ENCODE assay signal across 8 cellular contexts in genomic region chr7:108452707-108453106, GRCh38. TPM values are rescaled to one million over a fixed set of nuclear protein-coding genes. Genes with fewer than 3 reads are reported as not detected.
DNase-seq lines count a peak whose midpoint lies in the region; ATAC-seq, FAIRE-seq and TF ChIP-seq lines count a peak whose summit lies in the region.

No MANE protein-coding gene starts in this region.

- H2BK5ac ChIP-seq in mesenchymal stem cell (ENCODE audit: low read depth, low read length, poor library complexity, severe bottlenecking): no peak overlapping the region

- H2BK120ac ChIP-seq in mesenchymal stem cell (ENCODE audit: low read depth, low read length): no peak overlapping the region

- no peak overlapping the region for H2AK5ac ChIP-seq in mesenchymal stem cell (ENCODE audit: low read length, severe bottlenecking)

- no peak overlapping the region for H4K8ac ChIP-seq in mesenchymal stem cell (ENCODE audit: low read length)

- H3K79me1 ChIP-seq in mesenchymal stem cell (replicated peaks; ENCODE audit: low read length, poor library complexity, severe bottlenecking): no peaks in the 10 kb centered on the region

- H3K4me2 ChIP-seq in DND-41 (ENCODE audit: insufficient read depth, low read length) (no peak overlapping the region), astrocyte (ENCODE audit: low read length) (no peak overlapping the region), mesenchymal stem cell (ENCODE audit: low read length, poor library complexity, severe bottlenecking) (no peak overlapping the region)

- H2AFZ ChIP-seq in DND-41 (ENCODE audit: low read depth, low read length): no peak overlapping the region
- H2AFZ ChIP-seq in astrocyte (ENCODE audit: low read depth, low read length): no peak overlapping the region
- H2AFZ ChIP-seq in mesenchymal stem cell (ENCODE audit: low read depth, low read length): no peak overlapping the region

- WGBS in mesenchymal stem cell: 70% methylated on average over 2 of the region's 2 CpGs

- H3K4me1 ChIP-seq in DND-41 (ENCODE audit: insufficient read depth, low read length) (no peaks in the 10 kb centered on the region), astrocyte (ENCODE audit: insufficient read depth, low read length) (no peaks in the 10 kb centered on the region), mesenchymal stem cell (ENCODE audit: control insufficient read depth, insufficient read depth, low read depth, low read length) (peaks cover 20% of the 10 kb centered on the region)

- no peak overlapping the region for H3K14ac ChIP-seq in mesenchymal stem cell (ENCODE audit: low read length in 2 of 2)

- H3K4me1 Mint-ChIP-seq in astrocyte (ENCODE audit: low read depth, unreplicated experiment): no peaks in the 10 kb centered on the region

- no peaks in the 10 kb centered on the region for H3K36me3 ChIP-seq in DND-41 (ENCODE audit: insufficient read depth, low read length)
- no peaks in the 10 kb centered on the region for H3K36me3 ChIP-seq in astrocyte (ENCODE audit: insufficient read depth, low read length)
- H3K36me3 ChIP-seq in mesenchymal stem cell (ENCODE audit: control insufficient read depth in 1 of 2, insufficient read depth in 2 of 2, low read depth in 1 of 2, low read length in 2 of 2): no peaks in the 10 kb centered on the region

- no peak overlapping the region for H3K27ac ChIP-seq in DND-41 (ENCODE audit: low read length)
- H3K27ac ChIP-seq in astrocyte (ENCODE audit: low read depth, low read length): no peak overlapping the region
- no peak overlapping the region for H3K27ac ChIP-seq in mesenchymal stem cell (ENCODE audit: low read length, poor library complexity, severe bottlenecking)

- H3K36me3 Mint-ChIP-seq in astrocyte (ENCODE audit: low read depth, unreplicated experiment): no peaks in the 10 kb centered on the region

- no peaks in the 10 kb centered on the region for H3K9me3 Mint-ChIP-seq in astrocyte (ENCODE audit: unreplicated experiment)

- no peak overlapping the region for H2BK15ac ChIP-seq in mesenchymal stem cell (ENCODE audit: low read depth, poor library complexity, severe bottlenecking)

- peak; percentile 65 for FAIRE-seq in astrocyte (lab: Jason Lieb, UNC)

- H4K20me1 ChIP-seq in DND-41 (ENCODE audit: insufficient read depth, low read length) (no peaks in the 10 kb centered on the region), astrocyte (ENCODE audit: insufficient read depth, low read length) (no peaks in the 10 kb centered on the region)

- no peak overlapping the region for H2BK12ac ChIP-seq in mesenchymal stem cell (ENCODE audit: low read length in 2 of 2)

- peak; percentile 59 for TF ChIP-seq CTCF in DND-41 (IDR thresholded peaks at IDR 0.05; ENCODE audit: borderline replicate concordance, extremely low read depth, low read length, poor library complexity, severe bottlenecking)
- TF ChIP-seq CTCF in astrocyte (IDR thresholded peaks at IDR 0.05; ENCODE audit: insufficient read depth, low read depth, low read length): peak; percentile 55

- H3K4me3 ChIP-seq in DND-41 (ENCODE audit: low read depth in 1 of 2, low read length in 2 of 2): no peak overlapping the region
- H3K4me3 ChIP-seq in astrocyte (ENCODE audit: insufficient read depth, low read depth, low read length): no peak overlapping the region
- H3K4me3 ChIP-seq in mesenchymal stem cell (ENCODE audit: insufficient read depth in 1 of 2, low read depth in 1 of 2, low read length in 2 of 2): no peak overlapping the region

- no peak overlapping the region for H3K18ac ChIP-seq in mesenchymal stem cell (ENCODE audit: low read depth in 1 of 2, low read length in 2 of 2)

- H3K27me3 Mint-ChIP-seq in astrocyte (ENCODE audit: low read depth, unreplicated experiment): peaks cover 14% of the 10 kb centered on the region

- H3K79me2 ChIP-seq in DND-41 (ENCODE audit: insufficient read depth, low read length): no peaks in the 10 kb centered on the region
- peaks cover 43% of the 10 kb centered on the region for H3K79me2 ChIP-seq in astrocyte (ENCODE audit: insufficient read depth, low read length)

- DNase-seq in DND-41: no peak
- DNase-seq in MV-4-11 (lab: John Stamatoyannopoulos, UW): peak; percentile 1
- no peak for DNase-seq in astrocyte (ENCODE audit: low read depth)
- peak; percentile 38 for DNase-seq in mesenchymal stem cell
- DNase-seq in middle frontal gyrus (ENCODE audit: extremely low spot score, low spot score): no peak
- DNase-seq in KG1 (lab: John Stamatoyannopoulos, UW): no peak
- DNase-seq in activated gamma-delta T cell treated with Interleukin-2 at 50 U/mL for 16 hours: no peak

- no peak overlapping the region for H4K91ac ChIP-seq in mesenchymal stem cell (ENCODE audit: low read length)

- no peak overlapping the region for H3K4ac ChIP-seq in mesenchymal stem cell (ENCODE audit: low read depth in 1 of 2, low read length in 2 of 2)

- H3K9me3 ChIP-seq in DND-41 (ENCODE audit: insufficient read depth, low read length, severe bottlenecking) (no peaks in the 10 kb centered on the region), astrocyte (ENCODE audit: insufficient read depth, low read depth, low read length) (no peaks in the 10 kb centered on the region), mesenchymal stem cell (ENCODE audit: control insufficient read depth, low read length) (no peaks in the 10 kb centered on the region)

- no peaks in the 10 kb centered on the region for H3K27me3 ChIP-seq in DND-41 (ENCODE audit: insufficient read depth, low read length, poor library complexity)
- peaks cover 20% of the 10 kb centered on the region for H3K27me3 ChIP-seq in astrocyte (ENCODE audit: insufficient read depth, low read length)
- peaks cover 41 to 48% of the 10 kb centered on the region in 2 experiments for H3K27me3 ChIP-seq in mesenchymal stem cell (ENCODE audit: control insufficient read depth in 1 of 2, insufficient read depth in 1 of 2, low read length in 2 of 2)

- H3K23ac ChIP-seq in mesenchymal stem cell (ENCODE audit: low read length in 2 of 2): no peak overlapping the region

- no peak overlapping the region for H3K27ac Mint-ChIP-seq in astrocyte (ENCODE audit: unreplicated experiment)

- H3K9ac ChIP-seq in DND-41 (ENCODE audit: low read depth, low read length) (no peak overlapping the region), astrocyte (ENCODE audit: low read length) (no peak overlapping the region), mesenchymal stem cell (ENCODE audit: low read length) (no peak overlapping the region)

- ATAC-seq in DND-41 (ENCODE audit: insufficient read depth, low read depth) (peak; percentile 72; the same call in 2 of the 3 replicates), GM21526 (IDR thresholded peaks at IDR 0.05; ENCODE audit: low FRiP score, unreplicated experiment) (peak; percentile 56)

- H3K4me3 Mint-ChIP-seq in astrocyte (ENCODE audit: unreplicated experiment): no peak overlapping the region

RNA-seq across cellular contexts. Expression of gene NRCAM, which starts 3.5 kb away (rescaled TPM):
- total RNA-seq in astrocyte: 7.9 and 9.3 TPM in 2 replicates
- 0.07 TPM for polyA plus RNA-seq in mesenchymal stem cell (2013, experiment 1 of 2)
- 0.08 TPM for polyA plus RNA-seq in mesenchymal stem cell (2013, experiment 2 of 2)

Comparison
In these comparisons a context has a peak if more than half of its experiments do, and no peak if none do; other contexts are left out.
1. DNase-seq: peak in MV-4-11 (single experiment) and mesenchymal stem cell (single experiment); none in DND-41 (single experiment), astrocyte (single experiment), middle frontal gyrus (single experiment), KG1 (single experiment) and activated gamma-delta T cell treated with Interleukin-2 at 50 U/mL for 16 hours (single experiment).